8 cellular contexts compared by ENCODE assay signal in the genomic region with DNA sequence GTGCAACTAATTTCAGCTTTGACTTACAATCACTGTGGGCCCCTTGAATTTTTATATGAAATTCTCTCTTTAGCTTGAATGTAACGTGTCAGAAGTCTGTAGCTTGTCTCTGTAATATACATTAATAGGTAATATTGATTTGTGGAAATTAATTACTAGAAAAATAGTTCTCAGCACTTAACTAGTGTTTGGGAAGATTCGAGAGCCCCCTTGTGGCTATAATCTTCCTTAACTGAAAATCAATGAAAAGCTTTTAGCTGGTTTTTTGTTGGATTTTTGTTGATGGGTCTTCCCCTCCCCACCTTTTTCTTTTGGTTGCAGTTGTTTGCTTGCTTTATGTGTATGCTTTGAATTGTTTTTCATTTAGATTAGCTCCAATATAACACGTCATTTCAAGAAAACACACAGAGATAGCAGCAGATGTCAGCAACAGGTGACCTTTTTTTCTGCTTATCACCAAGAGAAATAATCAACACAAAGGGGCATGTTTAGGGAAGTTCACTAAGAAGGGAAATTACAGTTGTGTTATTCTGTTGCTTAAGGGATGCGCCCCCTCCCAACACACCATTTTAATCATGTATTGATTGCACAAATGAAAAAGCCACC.
A peak's percentile ranks its signal among the peaks of the same experiment; 100 is the strongest.
DNase-seq lines count a peak whose midpoint lies in the region; ATAC-seq and TF ChIP-seq lines count a peak whose summit lies in the region.

No MANE protein-coding gene starts in this region.

- DNase-seq in cardiac muscle cell (ENCODE audit: low read depth in 1 of 2, low spot score in 1 of 2) (peak; percentile 31 to 51), right cardiac atrium (no peak), RWPE2 (ENCODE audit: low spot score) (no peak), iPS DF 4.7 (ENCODE audit: extremely low read depth, low spot score) (peak; percentile 14), upper lobe of right lung (no peak), ovary (no peak), dedifferentiated amniotic fluid mesenchymal stem cell (ENCODE audit: extremely low spot score) (no peak)
- DNase-seq in activated CD4-positive, CD25-positive, alpha-beta regulatory T cell treated with anti-CD3 and anti-CD28 coated beads, Interleukin-2, amount 50 U/mL, for 72 hours, result no peak

- TF ChIP-seq POLR2A in ovary (IDR thresholded peaks at IDR 0.05), result no peak

- TF ChIP-seq EP300 in ovary (IDR thresholded peaks at IDR 0.05), result no peak

- H3K9me3 ChIP-seq in cardiac muscle cell (ENCODE audit: low read depth) (no peaks in the 10 kb centered on the region), right cardiac atrium (ENCODE audit: control insufficient read depth, low read length) (no peaks in the 10 kb centered on the region), RWPE2 (ENCODE audit: severe bottlenecking) (no peaks in the 10 kb centered on the region), upper lobe of right lung (no peaks in the 10 kb centered on the region), ovary (no peaks in the 10 kb centered on the region)

- ATAC-seq in right cardiac atrium, result no peak
- no peak for ATAC-seq in RWPE2 (ENCODE audit: low read depth)
- no peak for ATAC-seq in upper lobe of right lung

- TF ChIP-seq CTCF in cardiac muscle cell (IDR thresholded peaks at IDR 0.05; ENCODE audit: low read depth, low read length) (peak; percentile 44), RWPE2 (IDR thresholded peaks at IDR 0.05; ENCODE audit: poor library complexity, severe bottlenecking) (peak; percentile 73), upper lobe of right lung (IDR thresholded peaks at IDR 0.05) (peak; percentile 40), ovary (IDR thresholded peaks at IDR 0.05) (no peak)

- H3K27me3 ChIP-seq in cardiac muscle cell, result no peaks in the 10 kb centered on the region
- no peaks in the 10 kb centered on the region for H3K27me3 ChIP-seq in right cardiac atrium (ENCODE audit: control insufficient read depth, insufficient read depth)
- H3K27me3 ChIP-seq in RWPE2 (ENCODE audit: insufficient read depth, poor library complexity, severe bottlenecking), result no peaks in the 10 kb centered on the region
- no peaks in the 10 kb centered on the region for H3K27me3 ChIP-seq in upper lobe of right lung
- H3K27me3 ChIP-seq in ovary, result no peaks in the 10 kb centered on the region

- H3K36me3 ChIP-seq in cardiac muscle cell (no peaks in the 10 kb centered on the region), RWPE2 (ENCODE audit: low read depth) (no peaks in the 10 kb centered on the region), upper lobe of right lung (no peaks in the 10 kb centered on the region), ovary (no peaks in the 10 kb centered on the region)

- H3K27ac ChIP-seq in cardiac muscle cell (no peak overlapping the region), right cardiac atrium (ENCODE audit: low read length) (no peak overlapping the region), RWPE2 (ENCODE audit: poor library complexity, severe bottlenecking) (no peak overlapping the region), upper lobe of right lung (no peak overlapping the region), ovary (no peak overlapping the region)

- no peaks in the 10 kb centered on the region for H3K4me1 ChIP-seq in cardiac muscle cell (ENCODE audit: low read depth)
- peaks cover 1% of the 10 kb centered on the region for H3K4me1 ChIP-seq in right cardiac atrium (ENCODE audit: control insufficient read depth, insufficient read depth, low read length)
- no peaks in the 10 kb centered on the region for H3K4me1 ChIP-seq in RWPE2 (ENCODE audit: insufficient read depth, poor library complexity, severe bottlenecking)
- H3K4me1 ChIP-seq in upper lobe of right lung, result no peaks in the 10 kb centered on the region
- no peaks in the 10 kb centered on the region for H3K4me1 ChIP-seq in ovary (ENCODE audit: insufficient read depth)

- 17% methylated on average over 4 of the region's 4 CpGs for WGBS in right cardiac atrium
- 18 to 28% (median 23%) methylated on average over 4 of the region's 4 CpGs for WGBS in ovary, 3 donors

- intact Hi-C loops in right cardiac atrium (cut with DNase I) (loop anchor here in 2 of 4 donors (5.0 to 10.0 kb wide), 3 partner anchors 675 to 800 kb away; no protein-coding TSS in a partner anchor), upper lobe of right lung (cut with DNase I) (no loop called here), ovary (cut with DNase I) (no loop called here)

- no peak overlapping the region for H3K4me3 ChIP-seq in cardiac muscle cell
- H3K4me3 ChIP-seq in right cardiac atrium (ENCODE audit: low read length), result no peak overlapping the region
- H3K4me3 ChIP-seq in RWPE2 (ENCODE audit: severe bottlenecking), result no peak overlapping the region
- no peak overlapping the region for H3K4me3 ChIP-seq in upper lobe of right lung
- H3K4me3 ChIP-seq in ovary, result no peak overlapping the region

Comparison
In these comparisons a context has a peak if more than half of its experiments do, and no peak if none do; other contexts are left out.
1. DNase-seq: peak in cardiac muscle cell (2 of 2) and iPS DF 4.7 (single experiment); none in right cardiac atrium (0 of 3), RWPE2 (single experiment), upper lobe of right lung (single experiment), ovary (0 of 5), activated CD4-positive, CD25-positive, alpha-beta regulatory T cell treated with anti-CD3 and anti-CD28 coated beads, Interleukin-2, amount 50 U/mL, for 72 hours (single experiment) and dedifferentiated amniotic fluid mesenchymal stem cell (single experiment).
2. CTCF ChIP-seq: peak in cardiac muscle cell (single experiment), RWPE2 (single experiment) and upper lobe of right lung (single experiment); none in ovary (0 of 3).